1 cellular context compared by ENCODE assay signal in genomic region chr1:108140177-108140576, GRCh38.
TF ChIP-seq lines count a peak whose summit lies in the region.

No MANE protein-coding gene starts in this region.

TF ChIP-seq in K562, 482 proteins besides CTCF, POLR2A, EP300 and RAD21 (continued from another document and continues in another):
- TF ChIP-seq PATZ1 (CRISPR knock-in tag; IDR thresholded peaks at IDR 0.05; ENCODE audit: borderline replicate concordance) (no peak), RBM22 (IDR thresholded peaks at IDR 0.05; ENCODE audit: low read depth, low read length, poor library complexity, severe bottlenecking) (no peak), MYBL2 (IDR thresholded peaks at IDR 0.05; ENCODE audit: low read depth) (no peak), MYBL2 (CRISPR knock-in tag; IDR thresholded peaks at IDR 0.05; ENCODE audit: borderline replicate concordance) (no peak), ZBTB9 (CRISPR knock-in tag; IDR thresholded peaks at IDR 0.05) (no peak), ZNF695 (CRISPR knock-in tag; IDR thresholded peaks at IDR 0.05) (no peak), CHAMP1 (IDR thresholded peaks at IDR 0.05) (peak; percentile 58; the same call in 1 of the 2 replicates), GATAD2A (IDR thresholded peaks at IDR 0.05) (no peak), FOXK2 (conservative IDR thresholded peaks at IDR 0.05 in 1 of 2, IDR thresholded peaks at IDR 0.05 in 1 of 2; ENCODE audit: low read depth in 2 of 2) (no peak), HDGF (IDR thresholded peaks at IDR 0.05) (no peak), C11orf30 (IDR thresholded peaks at IDR 0.05; ENCODE audit: low read depth) (peak; percentile 62), STAG1 (CRISPR knock-in tag; IDR thresholded peaks at IDR 0.05; ENCODE audit: borderline replicate concordance) (no peak), FOXO4 (CRISPR knock-in tag; IDR thresholded peaks at IDR 0.05) (no peak), MAZ (CRISPR knock-in tag; conservative IDR thresholded peaks at IDR 0.05 in 1 of 2, IDR thresholded peaks at IDR 0.05 in 1 of 2) (no peak), ZNF316 (IDR thresholded peaks at IDR 0.05) (peak; percentile 74), TARDBP (IDR thresholded peaks at IDR 0.05) (no peak), RHOXF2B (CRISPR knock-in tag; conservative IDR thresholded peaks at IDR 0.05) (no peak), CREM (IDR thresholded peaks at IDR 0.05; ENCODE audit: low read depth) (no peak), CBX3 (IDR thresholded peaks at IDR 0.05; ENCODE audit: borderline replicate concordance in 1 of 2, low read length in 2 of 2) (peak in 1 of 2 experiments; percentile 44; a peak in 1 of 3 replicates), PHF21A (IDR thresholded peaks at IDR 0.05; ENCODE audit: borderline replicate concordance, low read depth) (no peak), DACH1 (IDR thresholded peaks at IDR 0.05; ENCODE audit: partially characterized antibody) (no peak), NCOR1 (IDR thresholded peaks at IDR 0.05) (peak; percentile 74), ZNF212 (CRISPR knock-in tag; IDR thresholded peaks at IDR 0.05) (no peak), CREB3L1 (IDR thresholded peaks at IDR 0.05; ENCODE audit: borderline replicate concordance, low read depth) (no peak), NCOA6 (IDR thresholded peaks at IDR 0.05) (no peak), SFPQ (IDR thresholded peaks at IDR 0.05; ENCODE audit: low read depth, low read length) (no peak), TCF3 (CRISPR knock-in tag; IDR thresholded peaks at IDR 0.05) (peak; percentile 73), ZNF518B (CRISPR knock-in tag; IDR thresholded peaks at IDR 0.05) (no peak), SMAD3 (CRISPR knock-in tag; conservative IDR thresholded peaks at IDR 0.05) (no peak), HDAC1 (IDR thresholded peaks at IDR 0.05) (no peak), NR3C1 (CRISPR knock-in tag; IDR thresholded peaks at IDR 0.05) (no peak), TAF1 (IDR thresholded peaks at IDR 0.05; ENCODE audit: control insufficient read depth, extremely low read depth, insufficient read depth, low read length, severe bottlenecking) (no peak), SMARCE1 (IDR thresholded peaks at IDR 0.05) (peak; percentile 45), IRF9 (tag; IDR thresholded peaks at IDR 0.05) (no peak), ETS1 (conservative IDR thresholded peaks at IDR 0.05; ENCODE audit: control insufficient read depth, low read depth, low read length) (no peak), PURB (CRISPR knock-in tag; IDR thresholded peaks at IDR 0.05; ENCODE audit: low read depth) (no peak), U2AF2 (optimal IDR thresholded peaks at IDR 0.05; ENCODE audit: low read depth, low read length) (no peak), ZNF444 (CRISPR knock-in tag; IDR thresholded peaks at IDR 0.05) (no peak), TBL1XR1 (IDR thresholded peaks at IDR 0.05; ENCODE audit: low read length in 2 of 2) (peak in 1 of 2 experiments; percentile 54; a peak in 1 of 4 replicates), NFIX (CRISPR knock-in tag; IDR thresholded peaks at IDR 0.05; ENCODE audit: low read depth) (no peak), MLLT1 (IDR thresholded peaks at IDR 0.05) (peak in 1 of 2 experiments; percentile 48; a peak in 2 of 4 replicates), FIP1L1 (IDR thresholded peaks at IDR 0.05; ENCODE audit: low read depth, low read length, poor library complexity, severe bottlenecking) (no peak)
